ENCODE assay signal across 9 cellular contexts in the genomic region with DNA sequence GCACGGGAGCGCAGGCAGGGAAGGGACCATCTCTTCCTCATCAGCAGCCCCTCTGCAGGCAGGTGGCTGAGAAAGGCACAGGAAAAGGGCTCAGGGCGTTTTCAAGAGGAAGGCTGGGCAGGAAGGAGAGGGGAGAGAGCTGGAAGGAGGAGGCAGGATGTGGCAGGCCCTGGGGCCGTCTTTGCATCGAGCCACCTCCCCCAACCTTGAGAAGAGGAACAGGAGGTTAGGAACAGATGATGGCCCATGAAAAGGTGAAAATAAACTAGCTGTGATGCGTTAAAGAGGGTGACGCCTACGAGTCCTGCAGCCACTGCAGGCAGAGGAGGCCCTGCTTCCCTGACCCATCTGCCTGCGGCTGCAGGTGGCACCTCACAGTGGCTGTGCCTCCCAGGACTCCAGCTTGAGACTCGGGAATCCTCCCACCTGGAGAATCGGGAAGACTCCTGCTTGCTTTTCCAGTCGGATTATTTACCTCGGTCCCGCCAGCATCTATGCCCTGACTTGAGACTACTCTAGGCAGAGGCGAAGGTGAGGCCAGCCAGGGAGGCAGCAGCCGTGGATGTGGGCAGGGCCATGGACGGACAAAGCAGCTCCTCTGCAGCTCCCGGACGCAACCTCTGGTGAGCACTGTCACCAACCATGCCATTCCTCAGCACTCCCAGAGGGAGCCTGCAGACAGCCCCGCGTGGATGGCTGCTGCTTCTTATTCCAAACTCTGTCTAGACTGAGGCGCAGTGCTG.
A peak's percentile ranks its signal among the peaks of the same experiment; 100 is the strongest.
DNase-seq lines count a peak whose midpoint lies in the region; ATAC-seq lines count a peak whose summit lies in the region.
"Had no signal": no experiment of that assay in that cellular context is flagged by ENCODE, and none has a peak within 500 bp of the region (broad histone marks: within the 10 kb centered on the region; RNA-seq: fewer than 3 reads in every experiment).

No MANE protein-coding gene starts in this region.

- H3K27ac Mint-ChIP-seq in activated naive CD8-positive, alpha-beta T cell treated with anti-CD3 and anti-CD28 coated beads, Interleukin-2, amount 50 U/mL, for 24 hours: peak overlapping the region; percentile 25

- peaks cover 0 to 18% (median 8%) of the 10 kb centered on the region in 11 experiments; a peak in 12 of 22 replicates for H3K9me3 ChIP-seq in BLaER1 treated with 17β-estradiol and CSF1 and Interleukin-3, amounts not matched to agents 10 nM and 100 nM (replicated peaks in 1 of 11)

- H4K20me1 ChIP-seq in BLaER1 treated with 17β-estradiol and CSF1 and Interleukin-3, amounts not matched to agents 10 nM and 100 nM: peaks cover 0 to 10% (median 0%) of the 10 kb centered on the region in 11 experiments; a peak in 3 of 22 replicates

- peaks cover 24% of the 10 kb centered on the region for H3K36me3 Mint-ChIP-seq in activated naive CD8-positive, alpha-beta T cell treated with anti-CD3 and anti-CD28 coated beads, Interleukin-2, amount 50 U/mL, for 24 hours (ENCODE audit: low read depth)

- no peaks in the 10 kb centered on the region for H3K27me3 Mint-ChIP-seq in activated naive CD8-positive, alpha-beta T cell treated with anti-CD3 and anti-CD28 coated beads, Interleukin-2, amount 50 U/mL, for 24 hours

- H3K9me3 Mint-ChIP-seq in activated naive CD8-positive, alpha-beta T cell treated with anti-CD3 and anti-CD28 coated beads, Interleukin-2, amount 50 U/mL, for 24 hours: no peaks in the 10 kb centered on the region

- peaks cover 13 to 42% (median 34%) of the 10 kb centered on the region in 10 experiments for H3K4me1 ChIP-seq in BLaER1 treated with 17β-estradiol and CSF1 and Interleukin-3, amounts not matched to agents 10 nM and 100 nM

- peaks cover 0 to 28% (median 19%) of the 10 kb centered on the region in 11 experiments; a peak in 17 of 22 replicates for H3K36me3 ChIP-seq in BLaER1 treated with 17β-estradiol and CSF1 and Interleukin-3, amounts not matched to agents 10 nM and 100 nM

- no peak overlapping the region for H3K4me3 Mint-ChIP-seq in activated naive CD8-positive, alpha-beta T cell treated with anti-CD3 and anti-CD28 coated beads, Interleukin-2, amount 50 U/mL, for 24 hours

- H3K4me1 Mint-ChIP-seq in activated naive CD8-positive, alpha-beta T cell treated with anti-CD3 and anti-CD28 coated beads, Interleukin-2, amount 50 U/mL, for 24 hours: peaks cover 11% of the 10 kb centered on the region

- H3K4me3 ChIP-seq in BLaER1 treated with 17β-estradiol and CSF1 and Interleukin-3, amounts not matched to agents 10 nM and 100 nM: peak overlapping the region in 7 of 10 experiments; percentile 8 to 50 (median 40); a peak in 11 of 20 replicates

- no peak for DNase-seq in activated naive CD8-positive, alpha-beta T cell treated with anti-CD3 and anti-CD28 coated beads, Interleukin-2, amount 50 U/mL, for 24 hours
- DNase-seq in OCI-M2 (lab: John Stamatoyannopoulos, UW; ENCODE audit: unreplicated experiment): no peak
- no peak for DNase-seq in SW480 (ENCODE audit: low spot score)
- DNase-seq in NCI-H128 (lab: John Stamatoyannopoulos, UW; ENCODE audit: unreplicated experiment): no peak

- no peaks in the 10 kb centered on the region for H3K27me3 ChIP-seq in BLaER1 treated with 17β-estradiol and CSF1 and Interleukin-3, amounts not matched to agents 10 nM and 100 nM

- H3K4me2 ChIP-seq in BLaER1 treated with 17β-estradiol and CSF1 and Interleukin-3, amounts not matched to agents 10 nM and 100 nM: peak overlapping the region; percentile 64 to 95 (median 90)
- H3K4me2 ChIP-seq: KMS-11 had no signal

- peak overlapping the region; percentile 16 to 68 (median 49); a peak in 18 of 22 replicates for H3K9ac ChIP-seq in BLaER1 treated with 17β-estradiol and CSF1 and Interleukin-3, amounts not matched to agents 10 nM and 100 nM
- H3K9ac ChIP-seq: KMS-11 had no signal

- H3K27ac ChIP-seq in BLaER1 treated with 17β-estradiol and CSF1 and Interleukin-3, amounts not matched to agents 10 nM and 100 nM: peak overlapping the region in 9 of 11 experiments; percentile 15 to 79 (median 64); a peak in 17 of 22 replicates
- H3K27ac ChIP-seq: KMS-11 had no signal

- peak; percentile 90 for ATAC-seq in GM19438 (IDR thresholded peaks at IDR 0.05; ENCODE audit: low read depth, unreplicated experiment)
- peak; percentile 60 for ATAC-seq in HG03520 (IDR thresholded peaks at IDR 0.05; ENCODE audit: unreplicated experiment)
- peak; percentile 62 for ATAC-seq in activated naive CD8-positive, alpha-beta T cell treated with anti-CD3 and anti-CD28 coated beads, Interleukin-2, amount 50 U/mL, for 24 hours
- ATAC-seq in GM19023 (IDR thresholded peaks at IDR 0.05; ENCODE audit: unreplicated experiment): no peak
